Comparison of ENCODE assay signal across 10 cellular contexts in genomic region chr11:78802058-78802633, GRCh38.
DNase-seq lines count a peak whose midpoint lies in the region; ATAC-seq and TF ChIP-seq lines count a peak whose summit lies in the region.
"Had no signal": no experiment of that assay in that cellular context is flagged by ENCODE, and none has a peak within 500 bp of the region (broad histone marks: within the 10 kb centered on the region; RNA-seq: fewer than 3 reads in every experiment).

No MANE protein-coding gene starts in this region.

- no peaks in the 10 kb centered on the region for H3K27me3 Mint-ChIP-seq in activated CD4-positive, alpha-beta memory T cell treated with anti-CD3 and anti-CD28 coated beads, Interleukin-2, amount 10 ng/mL, durations not matched to agents 7 days and 5 days
- H3K27me3 Mint-ChIP-seq: CD4-positive, CD25-positive, alpha-beta regulatory T cell; IgD-negative memory B cell had no signal

- no peak overlapping the region for H3K4me3 Mint-ChIP-seq in activated CD4-positive, alpha-beta memory T cell treated with anti-CD3 and anti-CD28 coated beads, Interleukin-2, amount 10 ng/mL, durations not matched to agents 7 days and 5 days
- H3K4me3 Mint-ChIP-seq: CD4-positive, CD25-positive, alpha-beta regulatory T cell; IgD-negative memory B cell had no signal

- intact Hi-C loops in left cardiac atrium (cut with DNase I): no loop called here

- H3K9me3 Mint-ChIP-seq in activated CD4-positive, alpha-beta memory T cell treated with anti-CD3 and anti-CD28 coated beads, Interleukin-2, amount 10 ng/mL, durations not matched to agents 7 days and 5 days: no peaks in the 10 kb centered on the region
- H3K9me3 Mint-ChIP-seq: CD4-positive, CD25-positive, alpha-beta regulatory T cell had no signal

- in situ Hi-C loops in astrocyte of the spinal cord (cut with HindIII; ENCODE audit: low sequenced_read_pairs): no loop called here

- POLR2A ChIA-PET in activated CD4-positive, alpha-beta memory T cell treated with anti-CD3 and anti-CD28 coated beads, Interleukin-2, amount 10 ng/mL, durations not matched to agents 7 days and 5 days (lab: Charles Lee): no interaction called here

- H3K4me3 ChIP-seq in astrocyte of the spinal cord (ENCODE audit: low read depth, low read length): no peak overlapping the region

- H3K27ac Mint-ChIP-seq in activated CD4-positive, alpha-beta memory T cell treated with anti-CD3 and anti-CD28 coated beads, Interleukin-2, amount 10 ng/mL, durations not matched to agents 7 days and 5 days: no peak overlapping the region
- H3K27ac Mint-ChIP-seq: CD4-positive, CD25-positive, alpha-beta regulatory T cell; IgD-negative memory B cell had no signal

- peak; percentile 7 to 51 for ATAC-seq in left cardiac atrium

- CTCF ChIA-PET in activated CD4-positive, alpha-beta memory T cell treated with anti-CD3 and anti-CD28 coated beads, Interleukin-2, amount 10 ng/mL, durations not matched to agents 7 days and 5 days (lab: Charles Lee): no interaction called here

- peak overlapping the region; percentile 89 for H3K27ac ChIP-seq in C4-2B

- H3K36me3 Mint-ChIP-seq in activated CD4-positive, alpha-beta memory T cell treated with anti-CD3 and anti-CD28 coated beads, Interleukin-2, amount 10 ng/mL, durations not matched to agents 7 days and 5 days (ENCODE audit: low read depth): no peaks in the 10 kb centered on the region
- H3K36me3 Mint-ChIP-seq: CD4-positive, CD25-positive, alpha-beta regulatory T cell; IgD-negative memory B cell had no signal

- DNase-seq in astrocyte of the spinal cord (ENCODE audit: low read depth, low spot score) (peak; percentile 45), left cardiac atrium (no peak), putamen (ENCODE audit: low spot score) (peak; percentile 33), DMS 273 (lab: John Stamatoyannopoulos, UW; ENCODE audit: unreplicated experiment) (no peak)
- no peak for DNase-seq in activated CD8-positive, alpha-beta memory T cell treated with anti-CD3 and anti-CD28 coated beads for 24 hours
- no peak for DNase-seq in activated CD4-positive, alpha-beta T cell treated with anti-CD3 and anti-CD28 coated beads for 4 hours
- no peak for DNase-seq in activated CD4-positive, alpha-beta memory T cell treated with anti-CD3 and anti-CD28 coated beads, Interleukin-2, amount 10 ng/mL, durations not matched to agents 7 days and 5 days
- DNase-seq: CD4-positive, CD25-positive, alpha-beta regulatory T cell had no signal

- no peaks in the 10 kb centered on the region for H3K4me1 Mint-ChIP-seq in activated CD4-positive, alpha-beta memory T cell treated with anti-CD3 and anti-CD28 coated beads, Interleukin-2, amount 10 ng/mL, durations not matched to agents 7 days and 5 days
- H3K4me1 Mint-ChIP-seq: CD4-positive, CD25-positive, alpha-beta regulatory T cell; IgD-negative memory B cell had no signal

- TF ChIP-seq CTCF in C4-2B (conservative IDR thresholded peaks at IDR 0.05): no peak
- TF ChIP-seq CTCF in astrocyte of the spinal cord (IDR thresholded peaks at IDR 0.05; ENCODE audit: low read depth, low read length): no peak

Comparison
In these comparisons a context has a peak if more than half of its experiments do, and no peak if none do; other contexts are left out.
1. DNase-seq: peak in astrocyte of the spinal cord (single experiment) and putamen (single experiment); none in left cardiac atrium (single experiment), DMS 273 (single experiment), activated CD8-positive, alpha-beta memory T cell treated with anti-CD3 and anti-CD28 coated beads for 24 hours (single experiment), activated CD4-positive, alpha-beta T cell treated with anti-CD3 and anti-CD28 coated beads for 4 hours (0 of 2) and activated CD4-positive, alpha-beta memory T cell treated with anti-CD3 and anti-CD28 coated beads, Interleukin-2, amount 10 ng/mL, durations not matched to agents 7 days and 5 days (single experiment).